Comparison of ENCODE assay signal across 26 cellular contexts in the genomic region with DNA sequence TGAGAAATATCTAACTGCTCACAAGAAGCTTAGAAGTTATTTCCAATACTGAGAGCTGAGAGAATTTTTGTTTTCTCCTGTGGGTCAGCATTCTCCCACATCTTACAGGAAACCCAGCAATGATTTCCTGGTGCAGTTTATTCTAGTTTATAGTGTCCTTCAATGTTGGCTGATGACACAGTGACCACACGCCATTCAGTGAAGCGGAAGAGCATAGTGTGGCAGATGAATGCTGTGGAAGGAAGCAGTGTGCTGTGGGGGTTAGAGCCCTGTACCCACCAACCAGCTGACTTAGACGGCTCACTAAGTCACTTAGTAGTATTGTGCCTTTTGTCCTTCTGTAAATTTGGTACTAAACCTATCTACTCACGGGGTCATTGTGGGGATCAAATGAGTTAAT. TPM values are rescaled to one million over a fixed set of nuclear protein-coding genes. Genes with fewer than 3 reads are reported as not detected.
DNase-seq lines count a peak whose midpoint lies in the region; ATAC-seq and TF ChIP-seq lines count a peak whose summit lies in the region.
"Had no signal": no experiment of that assay in that cellular context is flagged by ENCODE, and none has a peak within 500 bp of the region (broad histone marks: within the 10 kb centered on the region; RNA-seq: fewer than 3 reads in every experiment).

No MANE protein-coding gene starts in this region.

- no peaks in the 10 kb centered on the region for H3K9me3 ChIP-seq in IMR-90 (ENCODE audit: control insufficient read depth, insufficient read depth, low read length)
- H3K9me3 ChIP-seq: SK-N-SH had no signal

- no peak overlapping the region for H2BK120ac ChIP-seq in IMR-90 (ENCODE audit: low read depth, low read length)

- no peak overlapping the region for H2BK20ac ChIP-seq in IMR-90 (ENCODE audit: low read depth, low read length)

- no peaks in the 10 kb centered on the region for H3K79me1 ChIP-seq in IMR-90 (ENCODE audit: low read depth in 1 of 2, low read length in 2 of 2)

- in situ Hi-C loops in IMR-90 (cut with MboI; ENCODE audit: low sequenced_read_pairs): no loop called here

- DNase-seq in IMR-90 (no peak), WTC11 (ENCODE audit: low spot score) (no peak), left lobe of liver (ENCODE audit: low spot score) (no peak), neural crest cell (ENCODE audit: low read depth, low spot score) (no peak), pons (ENCODE audit: low spot score) (no peak), NCI-H526 treated with DMSO at 0.1 percent for 48 hours (lab: John Stamatoyannopoulos, UW) (no peak), H7 (no peak)
- DNase-seq: AML-193; CD4-positive, alpha-beta T cell; COR-L47; GM23248; HCEC 1CT; NCI-H1092; NCI-H1417 treated with DMSO at 0.1 percent for 48 hours; NCI-H187; NCI-H2171 treated with DMSO at 0.1 percent for 48 hours; NCI-H345; NCI-H510A treated with DMSO at 0.1 percent for 48 hours; NCI-H774; NK-92 treated with Interleukin-12 subunit alpha and Interleukin-12 subunit beta, amount 100 ng/mL, for 24 hours; PC-9; SIG-M5; SK-N-SH had no signal

- H3K4me1 ChIP-seq in IMR-90 (ENCODE audit: control insufficient read depth, insufficient read depth, low read length): peaks cover 11% of the 10 kb centered on the region; the same call in 1 of the 2 replicates

- no peak overlapping the region for H3K14ac ChIP-seq in IMR-90 (replicated peaks; ENCODE audit: low read depth, low read length)

- no TSS peak for BruUV-seq in IMR-90 (replicated peaks; lab: Mats Ljungman, UMichigan)

- no peak overlapping the region for H3K18ac ChIP-seq in IMR-90 (ENCODE audit: low read depth, low read length)

- ATAC-seq in IMR-90 (ENCODE audit: low read depth) (no peak), WTC11 (no peak), left lobe of liver (peak; percentile 69), GM18861 (IDR thresholded peaks at IDR 0.05; ENCODE audit: unreplicated experiment) (no peak)

- no peak for TF ChIP-seq CTCF in IMR-90 (conservative IDR thresholded peaks at IDR 0.05; ENCODE audit: low read depth, low read length)
- no peak for TF ChIP-seq CTCF in WTC11 (IDR thresholded peaks at IDR 0.05)
- TF ChIP-seq CTCF in neural crest cell (conservative IDR thresholded peaks at IDR 0.05): no peak

- no peak for TF ChIP-seq RAD21 in IMR-90 (IDR thresholded peaks at IDR 0.05; ENCODE audit: low read length)

- H3K4me3 ChIP-seq in IMR-90 (ENCODE audit: insufficient read depth, low read depth, low read length) (no peak overlapping the region), H7 (ENCODE audit: insufficient read depth, low read depth, low read length) (no peak overlapping the region)
- H3K4me3 ChIP-seq: BLaER1 treated with 17β-estradiol and CSF1 and Interleukin-3, amounts not matched to agents 10 nM and 100 nM; GM23248; PC-9 had no signal

- 0 out of 2 replicates have a peak overlapping the region, but pooled peaks have one; percentile 27 for H2AK5ac ChIP-seq in IMR-90 (ENCODE audit: low read depth, low read length)

- H3K4ac ChIP-seq in IMR-90 (ENCODE audit: low read depth, low read length): no peak overlapping the region; the same call in 1 of the 2 replicates

- H3K23ac ChIP-seq in IMR-90 (ENCODE audit: low read depth, low read length): no peak overlapping the region

- dilution Hi-C loops in IMR-90 (cut with HindIII; ENCODE audit: low sequenced_read_pairs, unreplicated experiment): no loop called here

- H4K5ac ChIP-seq in IMR-90 (ENCODE audit: low read depth, low read length): no peak overlapping the region; the same call in 1 of the 2 replicates

- H3K27me3 ChIP-seq in IMR-90 (ENCODE audit: control insufficient read depth, insufficient read depth, low read length) (peaks cover 3% of the 10 kb centered on the region; the same call in 1 of the 2 replicates), H7 (ENCODE audit: control insufficient read depth, insufficient read depth, low read length) (peaks cover 33% of the 10 kb centered on the region)
- H3K27me3 ChIP-seq: BLaER1 treated with 17β-estradiol and CSF1 and Interleukin-3, amounts not matched to agents 10 nM and 100 nM had no signal

- H3K9me3 Mint-ChIP-seq in WTC11 (no peaks in the 10 kb centered on the region), neural crest cell (no peaks in the 10 kb centered on the region)
- H3K9me3 Mint-ChIP-seq: CD4-positive, alpha-beta T cell had no signal

- H3K27me3 Mint-ChIP-seq in WTC11 (ENCODE audit: low read depth) (peaks cover 39% of the 10 kb centered on the region), neural crest cell (ENCODE audit: low read depth) (peaks cover 75% of the 10 kb centered on the region)

- H2AFZ ChIP-seq in IMR-90 (replicated peaks; ENCODE audit: low read length, poor library complexity): no peak overlapping the region
- H2AFZ ChIP-seq: GM23248, PC-9 had no signal

- H3K27ac Mint-ChIP-seq in WTC11 (no peak overlapping the region), neural crest cell (ENCODE audit: unreplicated experiment) (no peak overlapping the region)
- H3K27ac Mint-ChIP-seq: CD4-positive, alpha-beta T cell had no signal

- no peaks in the 10 kb centered on the region for H3K36me3 ChIP-seq in IMR-90 (ENCODE audit: control insufficient read depth, insufficient read depth, low read length)
- H3K36me3 ChIP-seq in H7 (replicated peaks; ENCODE audit: control insufficient read depth, insufficient read depth, low read length): no peaks in the 10 kb centered on the region
- H3K36me3 ChIP-seq: BLaER1 treated with 17β-estradiol and CSF1 and Interleukin-3, amounts not matched to agents 10 nM and 100 nM had no signal

- TF ChIP-seq POLR2A in IMR-90 (IDR thresholded peaks at IDR 0.05; ENCODE audit: low read depth, low read length): no peak

- H4K20me1 ChIP-seq in IMR-90 (ENCODE audit: insufficient read depth, low read length): no peaks in the 10 kb centered on the region
- H4K20me1 ChIP-seq: BLaER1 treated with 17β-estradiol and CSF1 and Interleukin-3, amounts not matched to agents 10 nM and 100 nM had no signal

- H3K27ac ChIP-seq in IMR-90 (ENCODE audit: insufficient read depth, low read length): no peak overlapping the region
- H3K27ac ChIP-seq: BLaER1 treated with 17β-estradiol and CSF1 and Interleukin-3, amounts not matched to agents 10 nM and 100 nM; GM23248; PC-9; RWPE1 had no signal

- no peak overlapping the region for H3K56ac ChIP-seq in IMR-90 (ENCODE audit: extremely low read depth, insufficient read depth, low read length)

- no peak overlapping the region for H3K9ac ChIP-seq in IMR-90 (ENCODE audit: low read depth, low read length)
- H3K9ac ChIP-seq: BLaER1 treated with 17β-estradiol and CSF1 and Interleukin-3, amounts not matched to agents 10 nM and 100 nM; GM23248; SK-N-SH had no signal

- no peak overlapping the region for H2BK5ac ChIP-seq in IMR-90 (ENCODE audit: low read depth, low read length, poor library complexity, severe bottlenecking)

- CTCF ChIA-PET in IMR-90 (lab: Yijun Ruan, JAX): no interaction called here
- CTCF ChIA-PET in WTC11 (lab: Charles Lee): no interaction called here

- 0 out of 3 replicates have a peak overlapping the region, but pooled peaks have one; percentile 26 for H2BK15ac ChIP-seq in IMR-90 (ENCODE audit: low read depth, low read length)

- H3K36me3 Mint-ChIP-seq in WTC11: no peaks in the 10 kb centered on the region
- H3K36me3 Mint-ChIP-seq in neural crest cell (ENCODE audit: low read depth): no peaks in the 10 kb centered on the region

- no CpG with 5 or more reads among the region's 4 CpGs for WGBS in IMR-90 (ENCODE audit: extremely low coverage in 2 of 2, insufficient read length in 1 of 2), 2 experiments

- H4K91ac ChIP-seq in IMR-90 (ENCODE audit: insufficient read depth, low read depth, low read length): no peak overlapping the region

- H3K4me3 Mint-ChIP-seq in WTC11: peak overlapping the region; percentile 36; the same call in 1 of the 2 replicates
- peak overlapping the region; percentile 7 for H3K4me3 Mint-ChIP-seq in neural crest cell
- H3K4me3 Mint-ChIP-seq: CD4-positive, alpha-beta T cell had no signal

- H2AK9ac ChIP-seq in IMR-90 (replicated peaks; ENCODE audit: low read depth, low read length, poor library complexity): no peak overlapping the region

- intact Hi-C loops in IMR-90 (cut with micrococcal nuclease): loop anchor here (5.0 to 10.0 kb wide), 2 partner anchors 180 to 448 kb away; a partner anchor contains a TSS

- H3K9me1 ChIP-seq in IMR-90 (ENCODE audit: insufficient read depth, low read length): peaks cover 7% of the 10 kb centered on the region; the same call in 1 of the 2 replicates

- H3K4me1 Mint-ChIP-seq in WTC11: peaks cover 25% of the 10 kb centered on the region
- H3K4me1 Mint-ChIP-seq in neural crest cell: peaks cover 10% of the 10 kb centered on the region

- H3K4me2 ChIP-seq in IMR-90 (ENCODE audit: low read depth, low read length): no peak overlapping the region
- H3K4me2 ChIP-seq: PC-9, SK-N-SH had no signal

- H4K8ac ChIP-seq in IMR-90 (ENCODE audit: low read depth in 2 of 2, low read length in 2 of 2): no peak overlapping the region

- POLR2A ChIA-PET in IMR-90 (lab: Charles Lee; ENCODE audit: unreplicated experiment) (no interaction called here), WTC11 (lab: Charles Lee) (no interaction called here)

TF ChIP-seq in IMR-90, 13 proteins besides CTCF, POLR2A, EP300 and RAD21 (continues in another document):
- TF ChIP-seq, protein P1, sequence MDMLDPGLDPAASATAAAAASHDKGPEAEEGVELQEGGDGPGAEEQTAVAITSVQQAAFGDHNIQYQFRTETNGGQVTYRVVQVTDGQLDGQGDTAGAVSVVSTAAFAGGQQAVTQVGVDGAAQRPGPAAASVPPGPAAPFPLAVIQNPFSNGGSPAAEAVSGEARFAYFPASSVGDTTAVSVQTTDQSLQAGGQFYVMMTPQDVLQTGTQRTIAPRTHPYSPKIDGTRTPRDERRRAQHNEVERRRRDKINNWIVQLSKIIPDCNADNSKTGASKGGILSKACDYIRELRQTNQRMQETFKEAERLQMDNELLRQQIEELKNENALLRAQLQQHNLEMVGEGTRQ (IDR thresholded peaks at IDR 0.05; ENCODE audit: low read depth, low read length): no peak
- TF ChIP-seq SMC3 (IDR thresholded peaks at IDR 0.05; ENCODE audit: low read depth, low read length): no peak

RNA-seq across cellular contexts. Expression of a gene that starts 1.4 kb away (rescaled TPM):
- total RNA-seq in IMR-90 (2012; rRNA removed) (0.36 and 0.56 TPM in 2 replicates), WTC11 (2021) (1.4 to 1.6 TPM (median 1.6 TPM) in 3 replicates), left lobe of liver (0.35 TPM), neural crest cell (0.05 and 0.23 TPM in 2 replicates)
- polyA plus RNA-seq in IMR-90 (2012; rRNA removed): 0.16 and 0.22 TPM in 2 replicates
- polyA plus RNA-seq in IMR-90 (2012; cell fraction: cytosol; rRNA removed): 0.08 and 0.84 TPM in 2 replicates
- polyA plus RNA-seq in IMR-90 (2012; cell fraction: nucleus; rRNA removed; ENCODE audit: low replicate concordance): 0.14 and 0.57 TPM in 2 replicates
- total RNA-seq in H7 (2014; rRNA removed; shearing (Covaris generic)): 0.04 TPM in 1 of 2 replicates, not detected in the other
- total RNA-seq: CD4-positive, alpha-beta T cell; GM23248; PC-9 had no signal
